17 cellular contexts compared by ENCODE assay signal in the genomic region with DNA sequence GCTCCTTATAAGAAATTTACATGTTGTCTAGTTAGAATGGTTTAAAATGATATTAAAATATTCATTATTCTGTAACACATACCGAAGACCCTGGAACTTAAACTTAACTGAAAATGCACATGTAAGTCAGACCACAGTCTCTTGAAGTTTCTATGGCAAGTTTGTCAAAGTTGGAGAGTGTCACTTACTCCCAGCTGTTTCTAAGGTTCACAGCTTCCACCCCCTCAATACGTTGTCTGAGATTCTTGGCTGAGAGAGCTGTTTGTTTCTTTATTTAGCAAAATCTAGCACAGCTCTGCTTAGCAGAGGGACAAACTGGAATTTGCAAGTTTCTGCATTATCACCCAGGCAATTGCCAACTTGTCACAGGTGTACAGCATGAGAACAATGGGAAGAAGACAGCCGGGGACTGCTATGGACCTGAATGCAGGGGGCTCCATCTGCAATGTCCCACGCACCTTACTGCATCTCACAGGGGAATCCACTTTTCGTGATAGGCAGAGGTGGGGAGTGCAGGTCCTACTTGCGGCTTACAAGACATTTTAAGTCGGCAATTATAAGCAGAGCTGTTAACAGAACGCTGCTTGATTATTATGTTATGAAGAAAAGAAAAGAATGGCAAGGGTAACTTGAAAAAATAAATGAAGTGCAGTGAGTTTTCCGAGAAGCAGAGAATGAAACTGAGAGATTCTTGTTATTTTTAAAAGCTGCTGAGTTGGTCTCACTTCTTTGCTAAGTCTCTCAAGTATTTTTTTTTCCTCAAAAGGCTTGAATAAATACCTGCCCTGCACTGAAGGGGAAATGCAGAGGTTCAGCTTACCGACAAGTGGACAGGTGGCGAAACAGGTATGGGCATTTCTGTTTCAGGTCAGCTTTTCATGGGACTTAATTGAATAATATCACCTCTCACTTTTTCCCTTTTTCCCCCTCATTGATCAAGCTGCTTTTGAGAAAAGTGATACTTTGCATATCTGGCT.
DNase-seq lines count a peak whose midpoint lies in the region; ATAC-seq and TF ChIP-seq lines count a peak whose summit lies in the region.
"Had no signal": no experiment of that assay in that cellular context is flagged by ENCODE, and none has a peak within 500 bp of the region (broad histone marks: within the 10 kb centered on the region; RNA-seq: fewer than 3 reads in every experiment).

No MANE protein-coding gene starts in this region.

- TF ChIP-seq POLR2A in esophagus muscularis mucosa (IDR thresholded peaks at IDR 0.05; ENCODE audit: low read depth) = no peak

- TF ChIP-seq CTCF in DND-41 (IDR thresholded peaks at IDR 0.05; ENCODE audit: borderline replicate concordance, extremely low read depth, low read length, poor library complexity, severe bottlenecking) (no peak), upper lobe of right lung (IDR thresholded peaks at IDR 0.05) (no peak), esophagus muscularis mucosa (IDR thresholded peaks at IDR 0.05) (no peak), Caco-2 (IDR thresholded peaks at IDR 0.05; ENCODE audit: insufficient read depth in 1 of 2, low read depth in 1 of 2, low read length in 1 of 2, severe bottlenecking in 1 of 2, unreplicated experiment in 1 of 2) (no peak)

- H3K27me3 ChIP-seq in DND-41 (ENCODE audit: insufficient read depth, low read length, poor library complexity) (no peaks in the 10 kb centered on the region), upper lobe of right lung (no peaks in the 10 kb centered on the region), esophagus muscularis mucosa (no peaks in the 10 kb centered on the region), Caco-2 (replicated peaks; ENCODE audit: control insufficient read depth, insufficient read depth, low read length) (no peaks in the 10 kb centered on the region; the same call in 1 of the 2 replicates)
- H3K27me3 ChIP-seq: BE2C, SJSA1 had no signal

- no peak for DNase-seq in DND-41
- DNase-seq in RPMI8226 = peak; percentile 75
- no peak for DNase-seq in upper lobe of right lung
- DNase-seq in esophagus muscularis mucosa (ENCODE audit: extremely low spot score) = no peak
- no peak for DNase-seq in effector memory CD8-positive, alpha-beta T cell
- DNase-seq in Caco-2 = no peak
- DNase-seq: BE2C; CD4-positive, alpha-beta T cell; EL; NCI-H1417 treated with DMSO at 0.1 percent for 48 hours; NCI-H1930; NCI-H2227 treated with DMSO at 0.1 percent for 48 hours had no signal

- H3K27ac Mint-ChIP-seq in effector memory CD8-positive, alpha-beta T cell = no peak overlapping the region
- H3K27ac Mint-ChIP-seq in Caco-2 (ENCODE audit: unreplicated experiment) = no peak overlapping the region
- H3K27ac Mint-ChIP-seq: CD4-positive, alpha-beta T cell; T-helper 2 cell treated with Interferon-gamma antibody and Interleukin-4, amounts not matched to agents 5 μg/mL and 100 μg/mL, for 36 hours had no signal

- H3K9me3 ChIP-seq in DND-41 (ENCODE audit: insufficient read depth, low read length, severe bottlenecking) = no peaks in the 10 kb centered on the region
- no peaks in the 10 kb centered on the region for H3K9me3 ChIP-seq in upper lobe of right lung
- no peaks in the 10 kb centered on the region for H3K9me3 ChIP-seq in esophagus muscularis mucosa
- no peaks in the 10 kb centered on the region for H3K9me3 ChIP-seq in Caco-2
- H3K9me3 ChIP-seq: BE2C, HAP-1, SJSA1 had no signal

- no peaks in the 10 kb centered on the region for H4K20me1 ChIP-seq in DND-41 (ENCODE audit: insufficient read depth, low read length)

- no peaks in the 10 kb centered on the region for H3K36me3 Mint-ChIP-seq in effector memory CD8-positive, alpha-beta T cell (ENCODE audit: insufficient read depth)
- H3K36me3 Mint-ChIP-seq in Caco-2 (ENCODE audit: insufficient read depth, unreplicated experiment) = no peaks in the 10 kb centered on the region

- no peak for ATAC-seq in DND-41 (ENCODE audit: insufficient read depth, low read depth)
- peak; percentile 48 for ATAC-seq in HG02870 (IDR thresholded peaks at IDR 0.05; ENCODE audit: unreplicated experiment)
- peak; percentile 37 for ATAC-seq in upper lobe of right lung
- ATAC-seq in effector memory CD8-positive, alpha-beta T cell (replicated peaks) = no peak

- 64% methylated on average over 11 of the region's 11 CpGs for WGBS in esophagus muscularis mucosa

- H3K4me2 ChIP-seq in DND-41 (ENCODE audit: insufficient read depth, low read length) = peak overlapping the region; percentile 13; the same call in 1 of the 2 replicates

- H3K4me3 ChIP-seq in DND-41 (ENCODE audit: low read depth in 1 of 2, low read length in 2 of 2) (no peak overlapping the region), upper lobe of right lung (no peak overlapping the region), esophagus muscularis mucosa (no peak overlapping the region), Caco-2 (ENCODE audit: low read depth, low read length) (no peak overlapping the region)
- H3K4me3 ChIP-seq: HAP-1, SJSA1 had no signal

- no peaks in the 10 kb centered on the region for H3K27me3 Mint-ChIP-seq in effector memory CD8-positive, alpha-beta T cell
- H3K27me3 Mint-ChIP-seq in Caco-2 (ENCODE audit: insufficient read depth, unreplicated experiment) = peaks cover 5% of the 10 kb centered on the region

- TF ChIP-seq EP300 in esophagus muscularis mucosa (IDR thresholded peaks at IDR 0.05) = no peak

- peak overlapping the region; percentile 58 for H3K27ac ChIP-seq in DND-41 (ENCODE audit: low read length)
- no peak overlapping the region for H3K27ac ChIP-seq in upper lobe of right lung
- no peak overlapping the region for H3K27ac ChIP-seq in esophagus muscularis mucosa (replicated peaks in 1 of 4)
- H3K27ac ChIP-seq: HL-60, SJSA1 had no signal

- no peak overlapping the region for H3K4me3 Mint-ChIP-seq in effector memory CD8-positive, alpha-beta T cell
- no peak overlapping the region for H3K4me3 Mint-ChIP-seq in Caco-2 (ENCODE audit: unreplicated experiment)
- H3K4me3 Mint-ChIP-seq: CD4-positive, alpha-beta T cell; T-helper 2 cell treated with Interferon-gamma antibody and Interleukin-4, amounts not matched to agents 5 μg/mL and 100 μg/mL, for 36 hours had no signal

- H3K79me2 ChIP-seq in DND-41 (ENCODE audit: insufficient read depth, low read length) = no peaks in the 10 kb centered on the region

- POLR2A ChIA-PET in Caco-2 (lab: Charles Lee) = no interaction called here

- no peaks in the 10 kb centered on the region for H3K4me1 Mint-ChIP-seq in effector memory CD8-positive, alpha-beta T cell (ENCODE audit: low read depth in 2 of 2)
- H3K4me1 Mint-ChIP-seq in Caco-2 (ENCODE audit: low read depth, unreplicated experiment) = no peaks in the 10 kb centered on the region

- H3K9me3 Mint-ChIP-seq in effector memory CD8-positive, alpha-beta T cell = peaks cover 0 to 2% of the 10 kb centered on the region in 2 donors
- H3K9me3 Mint-ChIP-seq in Caco-2 (ENCODE audit: unreplicated experiment) = no peaks in the 10 kb centered on the region
- H3K9me3 Mint-ChIP-seq: CD4-positive, alpha-beta T cell; T-helper 2 cell treated with Interferon-gamma antibody and Interleukin-4, amounts not matched to agents 5 μg/mL and 100 μg/mL, for 36 hours had no signal

- H3K9ac ChIP-seq in DND-41 (ENCODE audit: low read depth, low read length) = no peak overlapping the region

- intact Hi-C loops in upper lobe of right lung (cut with DNase I) = no loop called here
- intact Hi-C loops in esophagus muscularis mucosa (cut with DNase I) = no loop called here
- intact Hi-C loops in Caco-2 (cut with micrococcal nuclease; ENCODE audit: unreplicated experiment) = no loop called here

- CTCF ChIA-PET in Caco-2 (lab: Charles Lee) = no interaction called here

- no TSS peak for BruUV-seq in Caco-2 (replicated peaks; lab: Mats Ljungman, UMichigan)

- H3K4me1 ChIP-seq in DND-41 (ENCODE audit: insufficient read depth, low read length) = peaks cover 65% of the 10 kb centered on the region
- no peaks in the 10 kb centered on the region for H3K4me1 ChIP-seq in upper lobe of right lung
- H3K4me1 ChIP-seq in esophagus muscularis mucosa = no peaks in the 10 kb centered on the region
- H3K4me1 ChIP-seq in Caco-2 = no peaks in the 10 kb centered on the region
- H3K4me1 ChIP-seq: BE2C, HAP-1, SJSA1 had no signal

- H3K36me3 ChIP-seq in DND-41 (ENCODE audit: insufficient read depth, low read length) = no peaks in the 10 kb centered on the region
- no peaks in the 10 kb centered on the region for H3K36me3 ChIP-seq in upper lobe of right lung
- H3K36me3 ChIP-seq in esophagus muscularis mucosa = no peaks in the 10 kb centered on the region
- no peaks in the 10 kb centered on the region for H3K36me3 ChIP-seq in Caco-2 (ENCODE audit: control insufficient read depth, insufficient read depth, low read length)
- H3K36me3 ChIP-seq: BE2C, HAP-1, SJSA1 had no signal

- H2AFZ ChIP-seq in DND-41 (ENCODE audit: low read depth, low read length) = 0 out of 2 replicates have a peak overlapping the region, but pooled peaks have one; percentile 25

Comparison
In these comparisons a context has a peak if more than half of its experiments do, and no peak if none do; other contexts are left out.
1. ATAC-seq: peak in HG02870 (single experiment) and upper lobe of right lung (single experiment); none in DND-41 (single experiment) and effector memory CD8-positive, alpha-beta T cell (single experiment).